Comparison of ENCODE assay signal across 24 cellular contexts in genomic region chr17:32161029-32161428, GRCh38. TPM values are rescaled to one million over a fixed set of nuclear protein-coding genes. Genes with fewer than 3 reads are reported as not detected.
DNase-seq lines count a peak whose midpoint lies in the region; ATAC-seq and TF ChIP-seq lines count a peak whose summit lies in the region.
"Had no signal": no experiment of that assay in that cellular context is flagged by ENCODE, and none has a peak within 500 bp of the region (broad histone marks: within the 10 kb centered on the region; RNA-seq: fewer than 3 reads in every experiment).

No MANE protein-coding gene starts in this region.

- peaks cover 27% of the 10 kb centered on the region for H3K4me1 ChIP-seq in mesenchymal stem cell (ENCODE audit: control insufficient read depth, insufficient read depth, low read depth, low read length)
- peaks cover 17% of the 10 kb centered on the region for H3K4me1 ChIP-seq in psoas muscle
- H3K4me1 ChIP-seq in mucosa of descending colon (ENCODE audit: low read depth) = no peaks in the 10 kb centered on the region

- no peak overlapping the region for H2BK120ac ChIP-seq in mesenchymal stem cell (ENCODE audit: low read depth, low read length)

- WGBS in mesenchymal stem cell = 88% methylated on average over 8 of the region's 8 CpGs
- WGBS in psoas muscle, 3 donors = 93 to 96% (median 96%) methylated on average over 8 of the region's 8 CpGs

- DNase-seq in AG04450 (ENCODE audit: low read depth, low spot score) = no peak
- peak; percentile 86 for DNase-seq in HK-2 (ENCODE audit: unreplicated experiment)
- peak; percentile 44 for DNase-seq in astrocyte of the spinal cord (ENCODE audit: low read depth, low spot score)
- no peak for DNase-seq in mesenchymal stem cell
- DNase-seq in psoas muscle = no peak
- no peak for DNase-seq in UCSD-AML1 (lab: John Stamatoyannopoulos, UW; ENCODE audit: unreplicated experiment)
- no peak for DNase-seq in immature natural killer cell
- no peak for DNase-seq in mucosa of descending colon
- DNase-seq: activated CD4-positive, alpha-beta T cell treated with anti-CD3 and anti-CD28 coated beads, Interleukin-2, amount 50 U/mL, for 48 hours; activated CD4-positive, CD25-positive, alpha-beta regulatory T cell; activated naive CD4-positive, alpha-beta T cell treated with anti-CD3 and anti-CD28 coated beads for 36 hours; adrenal gland; cortex of kidney; DMS53; islet precursor cell; natural killer cell; NCI-H146; NCI-H2107; NCI-H446; retina; stimulated activated CD4-positive, alpha-beta T cell treated with anti-CD3 and anti-CD28 coated beads, Interleukin-2, amount 100 ng/mL, for 24 hours; transverse colon had no signal

- H3K36me3 Mint-ChIP-seq in immature natural killer cell = peaks cover 3 to 18% (median 6%) of the 10 kb centered on the region in 3 donors
- H3K36me3 Mint-ChIP-seq: natural killer cell had no signal

- no peak overlapping the region for H3K4ac ChIP-seq in mesenchymal stem cell (ENCODE audit: low read depth in 1 of 2, low read length in 2 of 2)

- H3K9ac ChIP-seq in mesenchymal stem cell (ENCODE audit: low read length) = no peak overlapping the region

- peaks cover 6 to 28% of the 10 kb centered on the region in 2 donors for H3K4me1 Mint-ChIP-seq in immature natural killer cell

- POLR2A ChIA-PET in AG04450 (lab: Yijun Ruan, JAX) = interaction anchor here (1.1 kb wide), 1 partner anchor 31 kb away, joined by 11 read pairs; no protein-coding TSS in a partner anchor

- peak overlapping the region in 1 of 6 donors; percentile 32 for H3K27ac Mint-ChIP-seq in immature natural killer cell
- H3K27ac Mint-ChIP-seq: activated naive CD4-positive, alpha-beta T cell treated with anti-CD3 and anti-CD28 coated beads for 36 hours; mesothelial cell of epicardium; natural killer cell had no signal

- H4K91ac ChIP-seq in mesenchymal stem cell (ENCODE audit: low read length) = no peak overlapping the region

- H3K9me3 ChIP-seq in AG04450 (ENCODE audit: control insufficient read depth, insufficient read depth, low read length) (peaks cover 3% of the 10 kb centered on the region), mesenchymal stem cell (ENCODE audit: control insufficient read depth, low read length) (no peaks in the 10 kb centered on the region), psoas muscle (no peaks in the 10 kb centered on the region), mucosa of descending colon (no peaks in the 10 kb centered on the region)
- H3K9me3 ChIP-seq: A549, adrenal gland, transverse colon had no signal

- H3K4me2 ChIP-seq in mesenchymal stem cell (ENCODE audit: low read length, poor library complexity, severe bottlenecking) = no peak overlapping the region
- H3K4me2 ChIP-seq: A549 had no signal

- peaks cover 0 to 2% (median 2%) of the 10 kb centered on the region in 3 donors for H3K27me3 Mint-ChIP-seq in immature natural killer cell (ENCODE audit: low read depth in 3 of 3)

- no peak overlapping the region for H2BK12ac ChIP-seq in mesenchymal stem cell (ENCODE audit: low read length in 2 of 2)

- ATAC-seq in psoas muscle (no peak), mucosa of descending colon (no peak)
- ATAC-seq: natural killer cell had no signal

- intact Hi-C loops in psoas muscle (cut with DNase I) = no loop called here
- intact Hi-C loops in mucosa of descending colon (cut with DNase I, micrococcal nuclease) = no loop called here

- no peak overlapping the region for H3K23ac ChIP-seq in mesenchymal stem cell (ENCODE audit: low read length in 2 of 2)

- peaks cover 22% of the 10 kb centered on the region for H3K79me1 ChIP-seq in mesenchymal stem cell (replicated peaks; ENCODE audit: low read length, poor library complexity, severe bottlenecking)

- H3K27ac ChIP-seq in AG04450 (ENCODE audit: low read depth, low read length) = peak overlapping the region; percentile 31
- H3K27ac ChIP-seq in mesenchymal stem cell (ENCODE audit: low read length, poor library complexity, severe bottlenecking) = peak overlapping the region; percentile 98
- H3K27ac ChIP-seq in psoas muscle = no peak overlapping the region
- H3K27ac ChIP-seq: A549, adrenal gland, transverse colon had no signal

- H3K9me3 Mint-ChIP-seq in immature natural killer cell = no peaks in the 10 kb centered on the region
- H3K9me3 Mint-ChIP-seq: activated naive CD4-positive, alpha-beta T cell treated with anti-CD3 and anti-CD28 coated beads for 36 hours; natural killer cell had no signal

- no peak for TF ChIP-seq CTCF in AG04450 (IDR thresholded peaks at IDR 0.05; ENCODE audit: low read depth, low read length)
- no peak for TF ChIP-seq CTCF in astrocyte of the spinal cord (IDR thresholded peaks at IDR 0.05; ENCODE audit: low read depth, low read length)
- TF ChIP-seq CTCF in psoas muscle (IDR thresholded peaks at IDR 0.05) = no peak
- no peak for TF ChIP-seq CTCF in mucosa of descending colon (IDR thresholded peaks at IDR 0.05)

- peak overlapping the region; percentile 77 for H2BK5ac ChIP-seq in mesenchymal stem cell (ENCODE audit: low read depth, low read length, poor library complexity, severe bottlenecking)

- H3K4me3 ChIP-seq in AG04450 (ENCODE audit: low read depth, low read length) = no peak overlapping the region
- H3K4me3 ChIP-seq in astrocyte of the spinal cord (ENCODE audit: low read depth, low read length) = no peak overlapping the region
- no peak overlapping the region for H3K4me3 ChIP-seq in mesenchymal stem cell (ENCODE audit: insufficient read depth in 1 of 2, low read depth in 1 of 2, low read length in 2 of 2)
- no peak overlapping the region for H3K4me3 ChIP-seq in psoas muscle
- H3K4me3 ChIP-seq in mucosa of descending colon = no peak overlapping the region
- H3K4me3 ChIP-seq: A549, adrenal gland, transverse colon had no signal

- no peak overlapping the region for H3K4me3 Mint-ChIP-seq in immature natural killer cell
- H3K4me3 Mint-ChIP-seq: activated naive CD4-positive, alpha-beta T cell treated with anti-CD3 and anti-CD28 coated beads for 36 hours; mesothelial cell of epicardium; natural killer cell had no signal

- H3K27me3 ChIP-seq in AG04450 (ENCODE audit: control insufficient read depth, insufficient read depth, low read length) = no peaks in the 10 kb centered on the region
- H3K27me3 ChIP-seq in mesenchymal stem cell (ENCODE audit: control insufficient read depth in 1 of 2, insufficient read depth in 1 of 2, low read length in 2 of 2) = no peaks in the 10 kb centered on the region
- H3K27me3 ChIP-seq in psoas muscle (ENCODE audit: insufficient read depth in 3 of 3, low read length in 2 of 3) = no peaks in the 10 kb centered on the region
- H3K27me3 ChIP-seq: adrenal gland, transverse colon had no signal

- H2AFZ ChIP-seq in mesenchymal stem cell (ENCODE audit: low read depth, low read length) = no peak overlapping the region

- in situ Hi-C loops in astrocyte of the spinal cord (cut with HindIII; ENCODE audit: low sequenced_read_pairs) = no loop called here

- peak overlapping the region; percentile 95 for H2AK5ac ChIP-seq in mesenchymal stem cell (ENCODE audit: low read length, severe bottlenecking)

- H4K8ac ChIP-seq in mesenchymal stem cell (ENCODE audit: low read length) = no peak overlapping the region

- H3K36me3 ChIP-seq in mesenchymal stem cell (ENCODE audit: control insufficient read depth in 1 of 2, insufficient read depth in 2 of 2, low read depth in 1 of 2, low read length in 2 of 2) = peaks cover 11 to 25% of the 10 kb centered on the region in 2 experiments
- peaks cover 4 to 17% of the 10 kb centered on the region in 2 donors for H3K36me3 ChIP-seq in psoas muscle (ENCODE audit: insufficient read depth in 1 of 2, low read depth in 1 of 2)
- no peaks in the 10 kb centered on the region for H3K36me3 ChIP-seq in mucosa of descending colon (ENCODE audit: low read depth)
- H3K36me3 ChIP-seq: transverse colon had no signal

- CTCF ChIA-PET in AG04450 (lab: Charles Lee) = no interaction called here

- H2BK15ac ChIP-seq in mesenchymal stem cell (ENCODE audit: low read depth, poor library complexity, severe bottlenecking) = no peak overlapping the region

- no peak overlapping the region for H3K14ac ChIP-seq in mesenchymal stem cell (ENCODE audit: low read length in 2 of 2)

- H3K18ac ChIP-seq in mesenchymal stem cell (ENCODE audit: low read depth in 1 of 2, low read length in 2 of 2) = no peak overlapping the region

RNA-seq across cellular contexts. Expression of gene RHOT1, which starts 18.7 kb away (rescaled TPM):
- polyA plus RNA-seq in AG04450 (2011; rRNA removed) (44.4 and 59.0 TPM in 2 replicates), psoas muscle (10 to 100 TPM; 26.4 to 32.0 (median 30.1) TPM), immature natural killer cell (10 to 100 TPM; 27.9 to 30.9 (median 30.3) TPM)
- 24.5 and 48.7 TPM in 2 replicates for polyA minus RNA-seq in AG04450 (2011; rRNA and poly(A)+ RNA removed)
- 19.2 TPM for polyA plus RNA-seq in mesenchymal stem cell (2013, experiment 1 of 2)
- 19.5 TPM for polyA plus RNA-seq in mesenchymal stem cell (2013, experiment 2 of 2)
- total RNA-seq in psoas muscle (10 to 100 TPM; 22.9 to 41.0 (median 35.1) TPM), mucosa of descending colon (10 to 100 TPM; 21.2 to 48.6 (median 21.4) TPM)

Comparison
In these comparisons a context has a peak if more than half of its experiments do, and no peak if none do; other contexts are left out.
1. DNase-seq: peak in HK-2 (single experiment) and astrocyte of the spinal cord (single experiment); none in AG04450 (single experiment), mesenchymal stem cell (single experiment), psoas muscle (0 of 2), UCSD-AML1 (single experiment), immature natural killer cell (0 of 3) and mucosa of descending colon (0 of 3).